In the genomic region with DNA sequence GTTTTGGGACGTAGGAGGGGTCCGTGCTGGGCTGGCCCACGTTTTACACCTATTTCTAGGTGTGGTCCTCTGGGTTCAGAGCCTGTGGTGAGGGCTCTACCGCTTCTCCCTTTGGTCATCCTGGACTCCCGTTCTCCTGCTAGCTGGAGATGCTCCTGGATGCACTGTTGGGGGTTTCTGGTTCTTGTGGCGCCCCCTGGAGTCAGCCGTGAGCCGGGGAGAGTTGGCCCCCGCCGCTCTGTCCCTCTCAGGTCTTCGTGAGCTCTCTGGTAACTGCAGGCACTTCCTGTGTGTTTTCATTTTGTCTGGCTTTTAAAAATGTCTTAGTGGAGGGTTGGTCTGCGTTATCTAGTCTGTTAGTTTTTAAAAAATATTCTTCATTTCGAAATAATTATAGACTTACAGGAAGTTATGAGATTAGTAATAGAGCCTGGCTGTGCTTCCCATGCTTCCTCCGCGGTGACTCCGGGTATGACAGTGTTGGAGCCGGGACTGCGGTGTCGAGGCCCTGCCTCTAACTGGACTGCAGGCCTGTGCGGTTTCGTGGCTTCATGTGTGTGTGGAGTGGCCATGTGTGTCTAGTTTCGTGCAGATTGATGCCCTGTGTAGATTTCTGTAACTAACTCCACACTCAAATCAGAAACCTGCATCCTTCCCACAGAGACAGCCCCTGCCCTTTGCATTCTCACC, we compare ENCODE assay signal across 1 cellular context.
TF ChIP-seq lines count a peak whose summit lies in the region.

No MANE protein-coding gene starts in this region.

TF ChIP-seq in K562, 482 proteins besides CTCF, POLR2A, EP300 and RAD21 (continued from another document):
- TF ChIP-seq CTCFL (IDR thresholded peaks at IDR 0.05; ENCODE audit: borderline replicate concordance, insufficient read depth, low read depth, low read length, poor library complexity, severe bottlenecking): peak; percentile 42
- 0 out of 2 replicates have a peak, but pooled peaks have one; percentile 32 for TF ChIP-seq SMC3 (conservative IDR thresholded peaks at IDR 0.05; ENCODE audit: insufficient read depth, low read depth, low read length)
- no peak for TF ChIP-seq ZZZ3 (IDR thresholded peaks at IDR 0.05)
- no peak for TF ChIP-seq ZBTB8A (IDR thresholded peaks at IDR 0.05; ENCODE audit: partially characterized antibody)
- TF ChIP-seq ZBTB33 (CRISPR knock-in tag; IDR thresholded peaks at IDR 0.05): 0 out of 2 replicates have a peak, but pooled peaks have one; percentile 25
- TF ChIP-seq NFATC3 (IDR thresholded peaks at IDR 0.05): no peak
- no peak for TF ChIP-seq ESRRB (CRISPR knock-in tag; IDR thresholded peaks at IDR 0.05; ENCODE audit: borderline replicate concordance)
